ENCODE assay signal across 10 cellular contexts in genomic region chr9:136740971-136741884, GRCh38. TPM values are rescaled to one million over a fixed set of nuclear protein-coding genes. Genes with fewer than 3 reads are reported as not detected.
DNase-seq lines count a peak whose midpoint lies in the region; ATAC-seq, FAIRE-seq and TF ChIP-seq lines count a peak whose summit lies in the region.
"Had no signal": no experiment of that assay in that cellular context is flagged by ENCODE, and none has a peak within 500 bp of the region (broad histone marks: within the 10 kb centered on the region; RNA-seq: fewer than 3 reads in every experiment).

No MANE protein-coding gene starts in this region.

- H3K79me2 ChIP-seq in HepG2 (ENCODE audit: insufficient read depth, low read length), result no peaks in the 10 kb centered on the region

- 0 out of 2 replicates have a peak overlapping the region, but pooled peaks have one; percentile 1 for H3K9ac ChIP-seq in HepG2 (ENCODE audit: insufficient read depth, low read depth, low read length)

- intact Hi-C loops in HepG2 (cut with micrococcal nuclease; ENCODE audit: unreplicated experiment), result no loop called here

- ATAC-seq in activated naive CD8-positive, alpha-beta T cell treated with anti-CD3 and anti-CD28 coated beads, Interleukin-2, amount 10 ng/mL, durations not matched to agents 7 days and 5 days (ENCODE audit: low read depth), result peak; percentile 8
- no peak; the same call in 2 of the 3 replicates for ATAC-seq in HepG2

- peak overlapping the region in 1 of 3 experiments; percentile 53; a peak in 1 of 6 replicates for H3K4me3 ChIP-seq in HepG2 (replicated peaks in 1 of 3; ENCODE audit: insufficient read depth in 1 of 3, low read depth in 2 of 3, low read length in 3 of 3)

- no peaks in the 10 kb centered on the region for H3K36me3 Mint-ChIP-seq in activated naive CD8-positive, alpha-beta T cell treated with anti-CD3 and anti-CD28 coated beads, Interleukin-2, amount 10 ng/mL, durations not matched to agents 7 days and 5 days
- no peaks in the 10 kb centered on the region for H3K36me3 Mint-ChIP-seq in immature natural killer cell

- TF ChIP-seq POLR2A in HepG2 (IDR thresholded peaks at IDR 0.05; ENCODE audit: insufficient read depth in 1 of 2, low read depth in 2 of 2, low read length in 2 of 2), result no peak

- FAIRE-seq in HepG2 (lab: Jason Lieb, UNC) (no peak), RCC 7860 (lab: Jason Lieb, UNC) (no peak)

- POLR2A ChIA-PET in activated naive CD8-positive, alpha-beta T cell treated with anti-CD3 and anti-CD28 coated beads, Interleukin-2, amount 10 ng/mL, durations not matched to agents 7 days and 5 days (lab: Charles Lee), result interaction anchor here (1.2 to 3.9 kb wide), 2 partner anchors 12 to 14 kb away, joined by 6 to 20 read pairs; no protein-coding TSS in a partner anchor
- POLR2A ChIA-PET in HepG2 (lab: Yijun Ruan, JAX), result interaction anchor here (5.2 kb wide), 1 partner anchor 13 kb away, joined by 27 read pairs; no protein-coding TSS in a partner anchor

- no peak for TF ChIP-seq EP300 in HepG2 (IDR thresholded peaks at IDR 0.05; ENCODE audit: low read depth in 2 of 2, low read length in 2 of 2)
- 0 out of 2 replicates have a peak, but pooled peaks have one; percentile 48 for TF ChIP-seq EP300 in HepG2 (CRISPR knock-in tag; IDR thresholded peaks at IDR 0.05; ENCODE audit: borderline replicate concordance)

- DNase-seq in stimulated activated CD4-positive, alpha-beta T cell treated with anti-CD3 and anti-CD28 coated beads, Interleukin-15, amount 100 ng/mL, for 24 hours, result peak; percentile 41
- no peak for DNase-seq in stimulated activated CD4-positive, alpha-beta T cell treated with anti-CD3 and anti-CD28 coated beads, Interleukin-4, amount 100 ng/mL, for 4 hours
- DNase-seq in activated naive CD8-positive, alpha-beta T cell treated with anti-CD3 and anti-CD28 coated beads, Interleukin-2, amount 10 ng/mL, durations not matched to agents 7 days and 5 days, result no peak
- DNase-seq in HepG2 (ENCODE audit: low spot score), result no peak
- no peak for DNase-seq in NCI-H1048 (lab: John Stamatoyannopoulos, UW)
- DNase-seq in mucosa of gallbladder (ENCODE audit: low spot score), result no peak
- DNase-seq in immature natural killer cell, result no peak
- no peak for DNase-seq in RCC 7860 (ENCODE audit: low spot score)
- DNase-seq: occipital lobe had no signal

- H3K27ac ChIP-seq in HepG2 (ENCODE audit: extremely low read length, insufficient read depth, low read length), result no peak overlapping the region

- H3K4me2 ChIP-seq in HepG2 (ENCODE audit: low read depth, low read length), result peak overlapping the region; percentile 58

- in situ Hi-C loops in HepG2 (cut with HindIII; ENCODE audit: extremely low pct_ligation_motif_present, low pct_unique_long_range_greater_than_20kb), result no loop called here

- no peaks in the 10 kb centered on the region for H4K20me1 ChIP-seq in HepG2 (ENCODE audit: insufficient read depth, low read length)

- no peak for TF ChIP-seq RAD21 in HepG2 (CRISPR knock-in tag; IDR thresholded peaks at IDR 0.05)

- peaks cover 19 to 77% of the 10 kb centered on the region in 2 experiments for H3K27me3 ChIP-seq in HepG2 (ENCODE audit: control insufficient read depth in 1 of 2, insufficient read depth in 2 of 2, low read length in 2 of 2)

- no TSS peak for BruUV-seq in HepG2 (replicated peaks; lab: Mats Ljungman, UMichigan)

- H3K9me3 Mint-ChIP-seq in activated naive CD8-positive, alpha-beta T cell treated with anti-CD3 and anti-CD28 coated beads, Interleukin-2, amount 10 ng/mL, durations not matched to agents 7 days and 5 days, result no peaks in the 10 kb centered on the region
- H3K9me3 Mint-ChIP-seq in immature natural killer cell, result no peaks in the 10 kb centered on the region

- no peak overlapping the region for H2AFZ ChIP-seq in HepG2 (ENCODE audit: low read length)

- H3K27ac Mint-ChIP-seq in activated naive CD8-positive, alpha-beta T cell treated with anti-CD3 and anti-CD28 coated beads, Interleukin-2, amount 10 ng/mL, durations not matched to agents 7 days and 5 days, result no peak overlapping the region
- H3K27ac Mint-ChIP-seq in immature natural killer cell, result no peak overlapping the region

- no peaks in the 10 kb centered on the region for H3K27me3 Mint-ChIP-seq in activated naive CD8-positive, alpha-beta T cell treated with anti-CD3 and anti-CD28 coated beads, Interleukin-2, amount 10 ng/mL, durations not matched to agents 7 days and 5 days
- peaks cover 0 to 4% (median 2%) of the 10 kb centered on the region in 3 donors for H3K27me3 Mint-ChIP-seq in immature natural killer cell (ENCODE audit: low read depth in 3 of 3)

- no peaks in the 10 kb centered on the region for H3K36me3 ChIP-seq in HepG2 (replicated peaks in 1 of 2; ENCODE audit: control insufficient read depth in 1 of 2, insufficient read depth in 2 of 2, low read length in 2 of 2)

- H3K4me1 Mint-ChIP-seq in activated naive CD8-positive, alpha-beta T cell treated with anti-CD3 and anti-CD28 coated beads, Interleukin-2, amount 10 ng/mL, durations not matched to agents 7 days and 5 days, result peaks cover 4% of the 10 kb centered on the region
- H3K4me1 Mint-ChIP-seq in immature natural killer cell, result no peaks in the 10 kb centered on the region

- H3K4me3 Mint-ChIP-seq in activated naive CD8-positive, alpha-beta T cell treated with anti-CD3 and anti-CD28 coated beads, Interleukin-2, amount 10 ng/mL, durations not matched to agents 7 days and 5 days, result peak overlapping the region; percentile 58
- H3K4me3 Mint-ChIP-seq in immature natural killer cell, result no peak overlapping the region

- 28% methylated on average over 5 of the region's 37 CpGs for WGBS in HepG2 (ENCODE audit: low lambda C conversion rate)

- CTCF ChIA-PET in HepG2 (lab: Yijun Ruan, JAX; ENCODE audit: low intra/inter-chr PET ratio, low total read pairs), result no interaction called here

- peaks cover 25% of the 10 kb centered on the region for H3K4me1 ChIP-seq in HepG2 (ENCODE audit: insufficient read depth, low read length)

- no peaks in the 10 kb centered on the region for H3K9me3 ChIP-seq in HepG2 (ENCODE audit: low read length)

- no peak for TF ChIP-seq CTCF in HepG2 (CRISPR knock-in tag; IDR thresholded peaks at IDR 0.05)

RNA-seq across cellular contexts. Expression of gene LCN10, which starts 1.5 kb away (rescaled TPM):
- total RNA-seq in activated naive CD8-positive, alpha-beta T cell treated with anti-CD3 and anti-CD28 coated beads, Interleukin-2, amount 10 ng/mL, durations not matched to agents 7 days and 5 days, result 1 to 10 TPM in 1 of 2 experiments, under 1 TPM in 1; 1.00 to 1.0 TPM
- 0.14 and 0.53 TPM in 2 replicates for total RNA-seq in HepG2 (2016; rRNA removed; fragmentation: Illumina TruSeq; extraction: Trizol)
- not detected in 2 replicates for total RNA-seq in HepG2 (2016; cell fraction: cytosol; rRNA removed; fragmentation: Illumina TruSeq; extraction: Trizol; ENCODE audit: low read depth)
- total RNA-seq in HepG2 (2016; cell fraction: insoluble cytoplasmic fraction; rRNA removed; fragmentation: Illumina TruSeq; extraction: Trizol), result 0.13 and 0.19 TPM in 2 replicates
- 0.34 TPM in 2 replicates for total RNA-seq in HepG2 (2016; cell fraction: membrane; rRNA removed; fragmentation: Illumina TruSeq; extraction: Trizol)
- 0.22 TPM in 1 of 2 replicates, not detected in the other for total RNA-seq in HepG2 (2016; cell fraction: nucleus; rRNA removed; fragmentation: Illumina TruSeq; extraction: Trizol)
- 0.61 and 0.84 TPM in 2 replicates for polyA plus RNA-seq in HepG2 (2011; rRNA removed)
- polyA plus RNA-seq in HepG2 (2011; cell fraction: cytosol; rRNA removed), result 0.82 and 1.0 TPM in 2 replicates
- 0.85 and 1.8 TPM in 2 replicates for polyA plus RNA-seq in HepG2 (2011; cell fraction: nucleus; rRNA removed)
- polyA plus RNA-seq in HepG2 (2012), result 1.5 and 1.8 TPM in 2 replicates
- 0.18 and 0.24 TPM in 2 replicates for polyA plus RNA-seq in HepG2 (2016; cell fraction: cytosol; fragmentation: Illumina TruSeq; extraction: Trizol; ENCODE audit: low read depth)
- polyA plus RNA-seq in HepG2 (2016; cell fraction: insoluble cytoplasmic fraction; fragmentation: Illumina TruSeq; extraction: Trizol; ENCODE audit: low read depth), result 0.27 and 0.43 TPM in 2 replicates
- 0.15 and 0.43 TPM in 2 replicates for polyA plus RNA-seq in HepG2 (2016; cell fraction: membrane; fragmentation: Illumina TruSeq; extraction: Trizol; ENCODE audit: low read depth)
- 0.41 and 0.74 TPM in 2 replicates for polyA plus RNA-seq in HepG2 (2016; cell fraction: nucleus; fragmentation: Illumina TruSeq; extraction: Trizol; ENCODE audit: insufficient read depth, low read depth)
- 0.30 and 1.0 TPM in 2 replicates for polyA minus RNA-seq in HepG2 (2011; rRNA and poly(A)+ RNA removed; ENCODE audit: low replicate concordance)
- not detected in 2 replicates for polyA minus RNA-seq in HepG2 (2011; cell fraction: cytosol; rRNA and poly(A)+ RNA removed)
- not detected in 2 replicates for polyA minus RNA-seq in HepG2 (2011; cell fraction: nucleus; rRNA and poly(A)+ RNA removed)
- 11.4 TPM for total RNA-seq in mucosa of gallbladder
- polyA plus RNA-seq in immature natural killer cell, result not detected
- total RNA-seq: occipital lobe, urinary bladder had no signal

RNA-seq across cellular contexts. Expression of gene LCN6, which starts 7.1 kb away (rescaled TPM):
- not detected for total RNA-seq in activated naive CD8-positive, alpha-beta T cell treated with anti-CD3 and anti-CD28 coated beads, Interleukin-2, amount 10 ng/mL, durations not matched to agents 7 days and 5 days
- total RNA-seq in HepG2 (2016; rRNA removed; fragmentation: Illumina TruSeq; extraction: Trizol) (not detected in 2 replicates), mucosa of gallbladder (12.8 TPM)
- total RNA-seq in HepG2 (2016; cell fraction: cytosol; rRNA removed; fragmentation: Illumina TruSeq; extraction: Trizol; ENCODE audit: low read depth), result not detected in 2 replicates
- not detected in 2 replicates for total RNA-seq in HepG2 (2016; cell fraction: insoluble cytoplasmic fraction; rRNA removed; fragmentation: Illumina TruSeq; extraction: Trizol)
- not detected in 2 replicates for total RNA-seq in HepG2 (2016; cell fraction: membrane; rRNA removed; fragmentation: Illumina TruSeq; extraction: Trizol)
- not detected in 2 replicates for total RNA-seq in HepG2 (2016; cell fraction: nucleus; rRNA removed; fragmentation: Illumina TruSeq; extraction: Trizol)
- polyA plus RNA-seq in HepG2 (2011; rRNA removed) (not detected in 2 replicates), immature natural killer cell (not detected)
- not detected in 2 replicates for polyA plus RNA-seq in HepG2 (2011; cell fraction: cytosol; rRNA removed)
- not detected in 2 replicates for polyA plus RNA-seq in HepG2 (2011; cell fraction: nucleus; rRNA removed)
- not detected in 2 replicates for polyA plus RNA-seq in HepG2 (2012)
- not detected in 2 replicates for polyA plus RNA-seq in HepG2 (2016; cell fraction: cytosol; fragmentation: Illumina TruSeq; extraction: Trizol; ENCODE audit: low read depth)
- not detected in 2 replicates for polyA plus RNA-seq in HepG2 (2016; cell fraction: insoluble cytoplasmic fraction; fragmentation: Illumina TruSeq; extraction: Trizol; ENCODE audit: low read depth)
- polyA plus RNA-seq in HepG2 (2016; cell fraction: membrane; fragmentation: Illumina TruSeq; extraction: Trizol; ENCODE audit: low read depth), result not detected in 2 replicates
- not detected in 2 replicates for polyA plus RNA-seq in HepG2 (2016; cell fraction: nucleus; fragmentation: Illumina TruSeq; extraction: Trizol; ENCODE audit: insufficient read depth, low read depth)
- polyA minus RNA-seq in HepG2 (2011; rRNA and poly(A)+ RNA removed; ENCODE audit: low replicate concordance), result not detected in 2 replicates
- polyA minus RNA-seq in HepG2 (2011; cell fraction: cytosol; rRNA and poly(A)+ RNA removed), result not detected in 2 replicates
- polyA minus RNA-seq in HepG2 (2011; cell fraction: nucleus; rRNA and poly(A)+ RNA removed), result not detected in 2 replicates
- total RNA-seq: occipital lobe, urinary bladder had no signal

RNA-seq across cellular contexts. Expression of gene LCN8, which starts 16.8 kb away (rescaled TPM):
- total RNA-seq in activated naive CD8-positive, alpha-beta T cell treated with anti-CD3 and anti-CD28 coated beads, Interleukin-2, amount 10 ng/mL, durations not matched to agents 7 days and 5 days, result not detected
- total RNA-seq in HepG2 (2016; rRNA removed; fragmentation: Illumina TruSeq; extraction: Trizol), result not detected in 2 replicates
- not detected in 2 replicates for total RNA-seq in HepG2 (2016; cell fraction: cytosol; rRNA removed; fragmentation: Illumina TruSeq; extraction: Trizol; ENCODE audit: low read depth)
- total RNA-seq in HepG2 (2016; cell fraction: insoluble cytoplasmic fraction; rRNA removed; fragmentation: Illumina TruSeq; extraction: Trizol), result not detected in 2 replicates
- total RNA-seq in HepG2 (2016; cell fraction: membrane; rRNA removed; fragmentation: Illumina TruSeq; extraction: Trizol), result not detected in 2 replicates
- total RNA-seq in HepG2 (2016; cell fraction: nucleus; rRNA removed; fragmentation: Illumina TruSeq; extraction: Trizol), result not detected in 2 replicates
- 0.15 TPM in 1 of 2 replicates, not detected in the other for polyA plus RNA-seq in HepG2 (2011; rRNA removed)
- polyA plus RNA-seq in HepG2 (2011; cell fraction: cytosol; rRNA removed), result 0.01 TPM in 1 of 2 replicates, not detected in the other
- polyA plus RNA-seq in HepG2 (2011; cell fraction: nucleus; rRNA removed), result 0.64 and 1.8 TPM in 2 replicates
- polyA plus RNA-seq in HepG2 (2012), result not detected in 2 replicates
- polyA plus RNA-seq in HepG2 (2016; cell fraction: cytosol; fragmentation: Illumina TruSeq; extraction: Trizol; ENCODE audit: low read depth), result not detected in 2 replicates
- polyA plus RNA-seq in HepG2 (2016; cell fraction: insoluble cytoplasmic fraction; fragmentation: Illumina TruSeq; extraction: Trizol; ENCODE audit: low read depth), result not detected in 2 replicates
- not detected in 2 replicates for polyA plus RNA-seq in HepG2 (2016; cell fraction: membrane; fragmentation: Illumina TruSeq; extraction: Trizol; ENCODE audit: low read depth)
- polyA plus RNA-seq in HepG2 (2016; cell fraction: nucleus; fragmentation: Illumina TruSeq; extraction: Trizol; ENCODE audit: insufficient read depth, low read depth), result not detected in 2 replicates
- not detected in 2 replicates for polyA minus RNA-seq in HepG2 (2011; rRNA and poly(A)+ RNA removed; ENCODE audit: low replicate concordance)
- not detected in 2 replicates for polyA minus RNA-seq in HepG2 (2011; cell fraction: cytosol; rRNA and poly(A)+ RNA removed)
- not detected in 2 replicates for polyA minus RNA-seq in HepG2 (2011; cell fraction: nucleus; rRNA and poly(A)+ RNA removed)
- not detected for total RNA-seq in mucosa of gallbladder
- under 1 TPM in 1 of 3 donors, not detected in 2; 0.62 TPM for polyA plus RNA-seq in immature natural killer cell
- total RNA-seq: occipital lobe, urinary bladder had no signal
- polyA plus RNA-seq: urinary bladder had no signal

RNA-seq across cellular contexts. Expression of gene LCN15, which starts 23.1 kb away (rescaled TPM):
- not detected for total RNA-seq in activated naive CD8-positive, alpha-beta T cell treated with anti-CD3 and anti-CD28 coated beads, Interleukin-2, amount 10 ng/mL, durations not matched to agents 7 days and 5 days
- 0.29 and 1.3 TPM in 2 replicates for total RNA-seq in HepG2 (2016; rRNA removed; fragmentation: Illumina TruSeq; extraction: Trizol)
- 1.3 and 1.9 TPM in 2 replicates for total RNA-seq in HepG2 (2016; cell fraction: cytosol; rRNA removed; fragmentation: Illumina TruSeq; extraction: Trizol; ENCODE audit: low read depth)
- total RNA-seq in HepG2 (2016; cell fraction: insoluble cytoplasmic fraction; rRNA removed; fragmentation: Illumina TruSeq; extraction: Trizol), result 0.55 and 1.00 TPM in 2 replicates
- total RNA-seq in HepG2 (2016; cell fraction: membrane; rRNA removed; fragmentation: Illumina TruSeq; extraction: Trizol), result 0.96 and 1.5 TPM in 2 replicates
- total RNA-seq in HepG2 (2016; cell fraction: nucleus; rRNA removed; fragmentation: Illumina TruSeq; extraction: Trizol), result 0.41 and 0.99 TPM in 2 replicates
- 32.9 and 53.7 TPM in 2 replicates for polyA plus RNA-seq in HepG2 (2011; rRNA removed)
- polyA plus RNA-seq in HepG2 (2011; cell fraction: cytosol; rRNA removed), result 35.0 and 114 TPM in 2 replicates
- 18.7 and 43.2 TPM in 2 replicates for polyA plus RNA-seq in HepG2 (2011; cell fraction: nucleus; rRNA removed)
- 13.7 and 27.0 TPM in 2 replicates for polyA plus RNA-seq in HepG2 (2012)
- polyA plus RNA-seq in HepG2 (2016; cell fraction: cytosol; fragmentation: Illumina TruSeq; extraction: Trizol; ENCODE audit: low read depth), result 1.2 and 1.3 TPM in 2 replicates
- polyA plus RNA-seq in HepG2 (2016; cell fraction: insoluble cytoplasmic fraction; fragmentation: Illumina TruSeq; extraction: Trizol; ENCODE audit: low read depth), result 0.36 and 0.57 TPM in 2 replicates
- polyA plus RNA-seq in HepG2 (2016; cell fraction: membrane; fragmentation: Illumina TruSeq; extraction: Trizol; ENCODE audit: low read depth), result 0.84 and 0.88 TPM in 2 replicates
- polyA plus RNA-seq in HepG2 (2016; cell fraction: nucleus; fragmentation: Illumina TruSeq; extraction: Trizol; ENCODE audit: insufficient read depth, low read depth), result 0.93 and 1.4 TPM in 2 replicates
- polyA minus RNA-seq in HepG2 (2011; rRNA and poly(A)+ RNA removed; ENCODE audit: low replicate concordance), result 28.1 TPM in 1 of 2 replicates, not detected in the other
- polyA minus RNA-seq in HepG2 (2011; cell fraction: cytosol; rRNA and poly(A)+ RNA removed), result 3.6 and 11.7 TPM in 2 replicates
- 2.1 and 3.2 TPM in 2 replicates for polyA minus RNA-seq in HepG2 (2011; cell fraction: nucleus; rRNA and poly(A)+ RNA removed)
- not detected for total RNA-seq in mucosa of gallbladder
- polyA plus RNA-seq in immature natural killer cell, result not detected
- total RNA-seq: occipital lobe, urinary bladder had no signal
- polyA plus RNA-seq: urinary bladder had no signal

RNA-seq across cellular contexts. Expression of gene DIPK1B, which starts 28.9 kb away (rescaled TPM):
- under 1 TPM in 1 of 2 experiments, not detected in 1; 0.11 TPM for total RNA-seq in activated naive CD8-positive, alpha-beta T cell treated with anti-CD3 and anti-CD28 coated beads, Interleukin-2, amount 10 ng/mL, durations not matched to agents 7 days and 5 days
- 0.18 and 0.28 TPM in 2 replicates for total RNA-seq in HepG2 (2016; rRNA removed; fragmentation: Illumina TruSeq; extraction: Trizol)
- 0.91 and 1.1 TPM in 2 replicates for total RNA-seq in HepG2 (2016; cell fraction: cytosol; rRNA removed; fragmentation: Illumina TruSeq; extraction: Trizol; ENCODE audit: low read depth)
- total RNA-seq in HepG2 (2016; cell fraction: insoluble cytoplasmic fraction; rRNA removed; fragmentation: Illumina TruSeq; extraction: Trizol), result 0.28 and 0.41 TPM in 2 replicates
- total RNA-seq in HepG2 (2016; cell fraction: membrane; rRNA removed; fragmentation: Illumina TruSeq; extraction: Trizol), result 0.99 and 1.2 TPM in 2 replicates
- total RNA-seq in HepG2 (2016; cell fraction: nucleus; rRNA removed; fragmentation: Illumina TruSeq; extraction: Trizol), result 0.16 TPM in 1 of 2 replicates, not detected in the other
- polyA plus RNA-seq in HepG2 (2011; rRNA removed), result 3.9 and 7.2 TPM in 2 replicates
- polyA plus RNA-seq in HepG2 (2011; cell fraction: cytosol; rRNA removed), result 4.8 and 7.5 TPM in 2 replicates
- polyA plus RNA-seq in HepG2 (2011; cell fraction: nucleus; rRNA removed), result 17.3 and 19.2 TPM in 2 replicates
- 3.2 TPM in 2 replicates for polyA plus RNA-seq in HepG2 (2012)
- 1.3 TPM in 2 replicates for polyA plus RNA-seq in HepG2 (2016; cell fraction: cytosol; fragmentation: Illumina TruSeq; extraction: Trizol; ENCODE audit: low read depth)
- 0.28 and 0.45 TPM in 2 replicates for polyA plus RNA-seq in HepG2 (2016; cell fraction: insoluble cytoplasmic fraction; fragmentation: Illumina TruSeq; extraction: Trizol; ENCODE audit: low read depth)
- polyA plus RNA-seq in HepG2 (2016; cell fraction: membrane; fragmentation: Illumina TruSeq; extraction: Trizol; ENCODE audit: low read depth), result 1.1 TPM in 2 replicates
- 0.56 and 0.57 TPM in 2 replicates for polyA plus RNA-seq in HepG2 (2016; cell fraction: nucleus; fragmentation: Illumina TruSeq; extraction: Trizol; ENCODE audit: insufficient read depth, low read depth)
- 0.07 and 7.1 TPM in 2 replicates for polyA minus RNA-seq in HepG2 (2011; rRNA and poly(A)+ RNA removed; ENCODE audit: low replicate concordance)
- polyA minus RNA-seq in HepG2 (2011; cell fraction: cytosol; rRNA and poly(A)+ RNA removed), result 2.7 and 3.6 TPM in 2 replicates
- 1.2 TPM in 2 replicates for polyA minus RNA-seq in HepG2 (2011; cell fraction: nucleus; rRNA and poly(A)+ RNA removed)
- total RNA-seq in mucosa of gallbladder, result 8.8 TPM
- polyA plus RNA-seq in immature natural killer cell, result under 1 TPM in 1 of 3 donors, not detected in 2; 0.19 TPM

Comparison
In these comparisons a context has a peak if more than half of its experiments do, and no peak if none do; other contexts are left out.
1. RNA of gene LCN6, which starts 7.1 kb away (total RNA-seq): 12.8 TPM in mucosa of gallbladder (single experiment); not detected in activated naive CD8-positive, alpha-beta T cell treated with anti-CD3 and anti-CD28 coated beads, Interleukin-2, amount 10 ng/mL, durations not matched to agents 7 days and 5 days and not detected in HepG2; every median in the first group is over 10 times any median in the second.